In the genomic region with DNA sequence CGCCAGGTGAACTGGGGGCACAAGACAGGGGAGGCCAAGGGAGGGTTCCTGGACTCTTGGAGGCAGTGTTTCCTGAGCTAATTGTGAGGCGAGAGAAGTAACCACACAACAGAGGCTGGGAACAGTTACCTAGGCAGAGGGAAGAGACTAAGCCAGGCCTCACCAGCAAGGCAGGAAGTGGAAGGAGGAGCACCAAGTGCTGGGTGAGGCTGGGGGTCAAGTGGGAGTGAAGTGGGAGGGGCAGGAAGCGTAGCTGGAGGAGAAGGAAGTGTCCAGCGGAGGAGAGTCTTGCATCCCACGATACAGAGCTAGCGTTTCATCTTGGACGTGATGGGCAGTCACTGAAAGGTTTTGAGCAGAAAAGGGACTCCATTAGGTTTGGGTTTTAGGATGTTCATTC, we compare ENCODE assay signal across 1 cellular context.
TF ChIP-seq lines count a peak whose summit lies in the region.

No MANE protein-coding gene starts in this region.

TF ChIP-seq in endothelial cell of umbilical vein, 7 proteins besides CTCF, POLR2A, EP300 and RAD21 (continued from another document):
- TF ChIP-seq JUN (IDR thresholded peaks at IDR 0.05; ENCODE audit: borderline replicate concordance, insufficient read depth, insufficient read length, low read depth) (no peak), EZH2 (IDR thresholded peaks at IDR 0.05; ENCODE audit: borderline replicate concordance, low read depth, low read length, severe bottlenecking) (no peak), GATA2 (IDR thresholded peaks at IDR 0.05; ENCODE audit: insufficient read depth, insufficient read length, low read depth, low read length) (no peak), POLR2AphosphoS5 (IDR thresholded peaks at IDR 0.05; ENCODE audit: insufficient read depth, low read depth, low read length) (no peak)
